In genomic region chr1:38835230-38835827, GRCh38 we compare ENCODE assay signal across 8 cellular contexts. TPM values are rescaled to one million over a fixed set of nuclear protein-coding genes. Genes with fewer than 3 reads are reported as not detected.
DNase-seq lines count a peak whose midpoint lies in the region; ATAC-seq, FAIRE-seq and TF ChIP-seq lines count a peak whose summit lies in the region.

No MANE protein-coding gene starts in this region.

- H2AFZ ChIP-seq in GM23338 = no peak overlapping the region
- H2AFZ ChIP-seq in HepG2 (ENCODE audit: low read length) = no peak overlapping the region

- POLR2A ChIA-PET in HepG2 (lab: Yijun Ruan, JAX) = no interaction called here

- TF ChIP-seq RAD21 in HepG2 (CRISPR knock-in tag; IDR thresholded peaks at IDR 0.05) = peak; percentile 63; the same call in 1 of the 2 replicates

- TF ChIP-seq CTCF in GM23338 (conservative IDR thresholded peaks at IDR 0.05; ENCODE audit: low read depth in 2 of 2) (peak; percentile 90 to 95), colonic mucosa (IDR thresholded peaks at IDR 0.05) (peak; percentile 76), HepG2 (CRISPR knock-in tag; IDR thresholded peaks at IDR 0.05) (peak; percentile 91), suprapubic skin (IDR thresholded peaks at IDR 0.05) (peak; percentile 56 to 68)

- TF ChIP-seq EP300 in HepG2 (IDR thresholded peaks at IDR 0.05; ENCODE audit: low read depth in 2 of 2, low read length in 2 of 2) (no peak), HepG2 (CRISPR knock-in tag; IDR thresholded peaks at IDR 0.05; ENCODE audit: borderline replicate concordance) (no peak), suprapubic skin (IDR thresholded peaks at IDR 0.05) (no peak)

- no peaks in the 10 kb centered on the region for H3F3A ChIP-seq in GM23338 (replicated peaks; ENCODE audit: low read depth)

- DNase-seq in Caki2 (ENCODE audit: low read depth) (peak; percentile 71), GM23338 (ENCODE audit: low spot score) (peak; percentile 95), NCI-H2029 (lab: John Stamatoyannopoulos, UW) (peak; percentile 100), SW480 (ENCODE audit: low spot score) (peak; percentile 84), colonic mucosa (peak; percentile 64), HepG2 (ENCODE audit: low spot score) (peak; percentile 83), suprapubic skin (ENCODE audit: low spot score in 2 of 2) (no peak)

- no peaks in the 10 kb centered on the region for H3K9me3 ChIP-seq in colonic mucosa
- H3K9me3 ChIP-seq in HepG2 (ENCODE audit: low read length) = no peaks in the 10 kb centered on the region
- H3K9me3 ChIP-seq in suprapubic skin = no peaks in the 10 kb centered on the region

- H3K36me3 ChIP-seq in GM23338 (ENCODE audit: insufficient read depth) = 0 out of 2 replicates have a peak, but pooled peaks cover 6% of the 10 kb centered on the region
- peaks cover 6% of the 10 kb centered on the region for H3K36me3 ChIP-seq in colonic mucosa
- H3K36me3 ChIP-seq in HepG2 (replicated peaks in 1 of 2; ENCODE audit: control insufficient read depth in 1 of 2, insufficient read depth in 2 of 2, low read length in 2 of 2) = peaks cover 7 to 18% of the 10 kb centered on the region in 2 experiments
- H3K36me3 ChIP-seq in suprapubic skin = peaks cover 26% of the 10 kb centered on the region

- no peak overlapping the region for H3K4me3 Mint-ChIP-seq in GM23338

- H3K4me3 ChIP-seq in GM23338 = no peak overlapping the region
- no peak overlapping the region for H3K4me3 ChIP-seq in colonic mucosa
- no peak overlapping the region for H3K4me3 ChIP-seq in HepG2 (replicated peaks in 1 of 3; ENCODE audit: insufficient read depth in 1 of 3, low read depth in 2 of 3, low read length in 3 of 3)
- no peak overlapping the region for H3K4me3 ChIP-seq in suprapubic skin

- no TSS peak for BruUV-seq in HepG2 (replicated peaks; lab: Mats Ljungman, UMichigan)

- TF ChIP-seq POLR2A in HepG2 (IDR thresholded peaks at IDR 0.05; ENCODE audit: insufficient read depth in 1 of 2, low read depth in 2 of 2, low read length in 2 of 2) = no peak
- no peak for TF ChIP-seq POLR2A in suprapubic skin (IDR thresholded peaks at IDR 0.05)

- no peaks in the 10 kb centered on the region for H3K9me3 Mint-ChIP-seq in GM23338

- H3K27me3 ChIP-seq in GM23338 (ENCODE audit: insufficient read depth) = no peaks in the 10 kb centered on the region
- H3K27me3 ChIP-seq in colonic mucosa = no peaks in the 10 kb centered on the region
- peaks cover 0 to 13% of the 10 kb centered on the region in 2 experiments; a peak in 4 of 5 replicates for H3K27me3 ChIP-seq in HepG2 (ENCODE audit: control insufficient read depth in 1 of 2, insufficient read depth in 2 of 2, low read length in 2 of 2)
- H3K27me3 ChIP-seq in suprapubic skin = peaks cover 4% of the 10 kb centered on the region

- peaks cover 6% of the 10 kb centered on the region; the same call in 1 of the 2 replicates for H3K4me1 ChIP-seq in GM23338 (ENCODE audit: insufficient read depth)
- no peaks in the 10 kb centered on the region for H3K4me1 ChIP-seq in colonic mucosa
- H3K4me1 ChIP-seq in HepG2 (ENCODE audit: insufficient read depth, low read length) = no peaks in the 10 kb centered on the region
- peaks cover 7% of the 10 kb centered on the region for H3K4me1 ChIP-seq in suprapubic skin

- in situ Hi-C loops in Caki2 (cut with HindIII; ENCODE audit: low pct_unique_long_range_greater_than_20kb, low sequenced_read_pairs) (no loop called here), HepG2 (cut with HindIII; ENCODE audit: extremely low pct_ligation_motif_present, low pct_unique_long_range_greater_than_20kb) (no loop called here)

- peaks cover 11% of the 10 kb centered on the region; the same call in 2 of the 3 replicates for H3K4me1 Mint-ChIP-seq in GM23338

- 12% methylated on average over 2 of the region's 2 CpGs for WGBS in HepG2 (ENCODE audit: low lambda C conversion rate)
- WGBS in suprapubic skin = 10% methylated on average over 2 of the region's 2 CpGs

- H4K20me1 ChIP-seq in GM23338 (replicated peaks; ENCODE audit: insufficient read depth) (no peaks in the 10 kb centered on the region), HepG2 (ENCODE audit: insufficient read depth, low read length) (no peaks in the 10 kb centered on the region)

- CTCF ChIA-PET in HepG2 (lab: Yijun Ruan, JAX; ENCODE audit: low intra/inter-chr PET ratio, low total read pairs) = interaction anchor here (1.8 to 2.2 kb wide), 2 partner anchors 227 to 809 kb away, joined by 9 to 11 read pairs; no protein-coding TSS in a partner anchor

- no peak overlapping the region for H3K27ac Mint-ChIP-seq in GM23338

- H3K27me3 Mint-ChIP-seq in GM23338 (ENCODE audit: insufficient read depth, low read depth, poor library complexity) = peaks cover 9% of the 10 kb centered on the region

- H3K4me2 ChIP-seq in GM23338 = no peak overlapping the region
- no peak overlapping the region for H3K4me2 ChIP-seq in HepG2 (ENCODE audit: low read depth, low read length)

- intact Hi-C loops in colonic mucosa (cut with DNase I) = loop anchor here (5.0 kb wide), 2 partner anchors 228 to 793 kb away; no protein-coding TSS in a partner anchor
- intact Hi-C loops in HepG2 (cut with micrococcal nuclease; ENCODE audit: unreplicated experiment) = loop anchor here (2.0 to 5.0 kb wide), 3 partner anchors 227 to 798 kb away; no protein-coding TSS in a partner anchor

- FAIRE-seq in HepG2 (lab: Jason Lieb, UNC) = peak; percentile 98

- H3K9ac ChIP-seq in colonic mucosa (ENCODE audit: low read depth in 2 of 2, low read length in 2 of 2) (no peak overlapping the region), HepG2 (ENCODE audit: insufficient read depth, low read depth, low read length) (no peak overlapping the region)

- ATAC-seq in GM23338 (peak; percentile 97), HepG2 (peak; percentile 94), GM18520 (IDR thresholded peaks at IDR 0.05; ENCODE audit: unreplicated experiment) (no peak)

- H3K79me2 ChIP-seq in GM23338 (replicated peaks; ENCODE audit: insufficient read depth) = no peaks in the 10 kb centered on the region
- H3K79me2 ChIP-seq in HepG2 (ENCODE audit: insufficient read depth, low read length) = no peaks in the 10 kb centered on the region

- H3K9me2 ChIP-seq in GM23338 (ENCODE audit: insufficient read depth) = no peaks in the 10 kb centered on the region

- H3K36me3 Mint-ChIP-seq in GM23338 (ENCODE audit: low read depth) = peaks cover 14% of the 10 kb centered on the region; the same call in 2 of the 3 replicates

- H3K27ac ChIP-seq in GM23338 (ENCODE audit: low read depth) (no peak overlapping the region), colonic mucosa (no peak overlapping the region), HepG2 (ENCODE audit: extremely low read length, insufficient read depth, low read length) (no peak overlapping the region), suprapubic skin (no peak overlapping the region)

RNA-seq across cellular contexts. Expression of gene RRAGC, which starts 24.2 kb away (rescaled TPM):
- 19.2 and 24.2 TPM in 2 replicates for total RNA-seq in Caki2 (2014; rRNA removed; shearing (Covaris generic); ENCODE audit: low replicate concordance)
- total RNA-seq in GM23338 (2014; rRNA removed; shearing (Covaris generic)) = 12.8 and 13.1 TPM in 2 replicates
- polyA plus RNA-seq in GM23338 (2016; fragmentation: Nextera tagmentation; extraction: Ambion mirVana) (9.3 TPM in 2 replicates), HepG2 (2011; rRNA removed) (6.4 and 8.0 TPM in 2 replicates)
- total RNA-seq in colonic mucosa (10 to 100 TPM; 14.7 to 30.6 TPM), HepG2 (2016; rRNA removed; fragmentation: Illumina TruSeq; extraction: Trizol) (7.6 and 15.4 TPM in 2 replicates), suprapubic skin (10 to 100 TPM; 18.3 to 25.3 (median 20.4) TPM)
- total RNA-seq in HepG2 (2016; cell fraction: cytosol; rRNA removed; fragmentation: Illumina TruSeq; extraction: Trizol; ENCODE audit: low read depth) = 1.3 and 1.9 TPM in 2 replicates
- total RNA-seq in HepG2 (2016; cell fraction: insoluble cytoplasmic fraction; rRNA removed; fragmentation: Illumina TruSeq; extraction: Trizol) = 7.2 and 15.3 TPM in 2 replicates
- total RNA-seq in HepG2 (2016; cell fraction: membrane; rRNA removed; fragmentation: Illumina TruSeq; extraction: Trizol) = 9.7 and 10.7 TPM in 2 replicates
- total RNA-seq in HepG2 (2016; cell fraction: nucleus; rRNA removed; fragmentation: Illumina TruSeq; extraction: Trizol) = 9.1 and 9.3 TPM in 2 replicates
- polyA plus RNA-seq in HepG2 (2011; cell fraction: cytosol; rRNA removed) = 3.0 and 5.7 TPM in 2 replicates
- 1.9 and 3.1 TPM in 2 replicates for polyA plus RNA-seq in HepG2 (2011; cell fraction: nucleus; rRNA removed)
- polyA plus RNA-seq in HepG2 (2012) = 9.8 TPM in 2 replicates
- 2.5 and 2.7 TPM in 2 replicates for polyA plus RNA-seq in HepG2 (2016; cell fraction: cytosol; fragmentation: Illumina TruSeq; extraction: Trizol; ENCODE audit: low read depth)
- polyA plus RNA-seq in HepG2 (2016; cell fraction: insoluble cytoplasmic fraction; fragmentation: Illumina TruSeq; extraction: Trizol; ENCODE audit: low read depth) = 19.5 and 20.8 TPM in 2 replicates
- 8.9 and 9.1 TPM in 2 replicates for polyA plus RNA-seq in HepG2 (2016; cell fraction: membrane; fragmentation: Illumina TruSeq; extraction: Trizol; ENCODE audit: low read depth)
- 14.3 and 14.5 TPM in 2 replicates for polyA plus RNA-seq in HepG2 (2016; cell fraction: nucleus; fragmentation: Illumina TruSeq; extraction: Trizol; ENCODE audit: insufficient read depth, low read depth)
- 2.3 and 4.8 TPM in 2 replicates for polyA minus RNA-seq in HepG2 (2011; rRNA and poly(A)+ RNA removed; ENCODE audit: low replicate concordance)
- polyA minus RNA-seq in HepG2 (2011; cell fraction: cytosol; rRNA and poly(A)+ RNA removed) = 3.9 and 4.6 TPM in 2 replicates
- polyA minus RNA-seq in HepG2 (2011; cell fraction: nucleus; rRNA and poly(A)+ RNA removed) = 6.1 and 7.0 TPM in 2 replicates

RNA-seq across cellular contexts. Expression of gene MYCBP, which starts 37.8 kb away (rescaled TPM):
- total RNA-seq in Caki2 (2014; rRNA removed; shearing (Covaris generic); ENCODE audit: low replicate concordance) = 13.9 and 27.5 TPM in 2 replicates
- 33.6 and 69.2 TPM in 2 replicates for total RNA-seq in GM23338 (2014; rRNA removed; shearing (Covaris generic))
- polyA plus RNA-seq in GM23338 (2016; fragmentation: Nextera tagmentation; extraction: Ambion mirVana) = 74.4 and 82.3 TPM in 2 replicates
- total RNA-seq in colonic mucosa = 10 to 100 TPM; 42.0 to 55.1 TPM
- 30.4 and 48.0 TPM in 2 replicates for total RNA-seq in HepG2 (2016; rRNA removed; fragmentation: Illumina TruSeq; extraction: Trizol)
- 10.0 and 12.2 TPM in 2 replicates for total RNA-seq in HepG2 (2016; cell fraction: cytosol; rRNA removed; fragmentation: Illumina TruSeq; extraction: Trizol; ENCODE audit: low read depth)
- 33.3 and 50.7 TPM in 2 replicates for total RNA-seq in HepG2 (2016; cell fraction: insoluble cytoplasmic fraction; rRNA removed; fragmentation: Illumina TruSeq; extraction: Trizol)
- 22.0 and 23.3 TPM in 2 replicates for total RNA-seq in HepG2 (2016; cell fraction: membrane; rRNA removed; fragmentation: Illumina TruSeq; extraction: Trizol)
- 10.0 and 11.9 TPM in 2 replicates for total RNA-seq in HepG2 (2016; cell fraction: nucleus; rRNA removed; fragmentation: Illumina TruSeq; extraction: Trizol)
- 7.3 and 11.4 TPM in 2 replicates for polyA plus RNA-seq in HepG2 (2011; rRNA removed)
- polyA plus RNA-seq in HepG2 (2011; cell fraction: cytosol; rRNA removed) = 5.2 and 7.3 TPM in 2 replicates
- polyA plus RNA-seq in HepG2 (2011; cell fraction: nucleus; rRNA removed) = 3.1 TPM in 2 replicates
- 8.4 and 13.0 TPM in 2 replicates for polyA plus RNA-seq in HepG2 (2012)
- 9.9 and 14.2 TPM in 2 replicates for polyA plus RNA-seq in HepG2 (2016; cell fraction: cytosol; fragmentation: Illumina TruSeq; extraction: Trizol; ENCODE audit: low read depth)
- 42.9 and 47.5 TPM in 2 replicates for polyA plus RNA-seq in HepG2 (2016; cell fraction: insoluble cytoplasmic fraction; fragmentation: Illumina TruSeq; extraction: Trizol; ENCODE audit: low read depth)
- 16.2 and 19.1 TPM in 2 replicates for polyA plus RNA-seq in HepG2 (2016; cell fraction: membrane; fragmentation: Illumina TruSeq; extraction: Trizol; ENCODE audit: low read depth)
- polyA plus RNA-seq in HepG2 (2016; cell fraction: nucleus; fragmentation: Illumina TruSeq; extraction: Trizol; ENCODE audit: insufficient read depth, low read depth) = 19.6 and 22.1 TPM in 2 replicates
- 6.1 and 15.7 TPM in 2 replicates for polyA minus RNA-seq in HepG2 (2011; rRNA and poly(A)+ RNA removed; ENCODE audit: low replicate concordance)
- 3.9 and 4.5 TPM in 2 replicates for polyA minus RNA-seq in HepG2 (2011; cell fraction: cytosol; rRNA and poly(A)+ RNA removed)
- 2.8 and 3.1 TPM in 2 replicates for polyA minus RNA-seq in HepG2 (2011; cell fraction: nucleus; rRNA and poly(A)+ RNA removed)
- 10 to 100 TPM in 3 of 4 donors, 1 to 10 TPM in 1; 6.9 to 21.2 (median 19.7) TPM for total RNA-seq in suprapubic skin

RNA-seq across cellular contexts. Expression of gene GJA9, which starts 46.1 kb away (rescaled TPM):
- total RNA-seq in Caki2 (2014; rRNA removed; shearing (Covaris generic); ENCODE audit: low replicate concordance) = not detected in 2 replicates
- total RNA-seq in GM23338 (2014; rRNA removed; shearing (Covaris generic)) = not detected in 2 replicates
- 0.21 TPM in 1 of 2 replicates, not detected in the other for polyA plus RNA-seq in GM23338 (2016; fragmentation: Nextera tagmentation; extraction: Ambion mirVana)
- total RNA-seq in colonic mucosa = 1 to 10 TPM in 1 of 2 donors, under 1 TPM in 1; 0.88 to 1.7 TPM
- 0.13 and 0.14 TPM in 2 replicates for total RNA-seq in HepG2 (2016; rRNA removed; fragmentation: Illumina TruSeq; extraction: Trizol)
- total RNA-seq in HepG2 (2016; cell fraction: cytosol; rRNA removed; fragmentation: Illumina TruSeq; extraction: Trizol; ENCODE audit: low read depth) = not detected in 2 replicates
- 0.17 and 0.22 TPM in 2 replicates for total RNA-seq in HepG2 (2016; cell fraction: insoluble cytoplasmic fraction; rRNA removed; fragmentation: Illumina TruSeq; extraction: Trizol)
- 0.09 and 0.10 TPM in 2 replicates for total RNA-seq in HepG2 (2016; cell fraction: membrane; rRNA removed; fragmentation: Illumina TruSeq; extraction: Trizol)
- total RNA-seq in HepG2 (2016; cell fraction: nucleus; rRNA removed; fragmentation: Illumina TruSeq; extraction: Trizol) = 0.28 TPM in 1 of 2 replicates, not detected in the other
- 0.08 TPM in 1 of 2 replicates, not detected in the other for polyA plus RNA-seq in HepG2 (2011; rRNA removed)
- 0.03 and 0.06 TPM in 2 replicates for polyA plus RNA-seq in HepG2 (2011; cell fraction: cytosol; rRNA removed)
- not detected in 2 replicates for polyA plus RNA-seq in HepG2 (2011; cell fraction: nucleus; rRNA removed)
- 0.15 TPM in 1 of 2 replicates, not detected in the other for polyA plus RNA-seq in HepG2 (2012)
- polyA plus RNA-seq in HepG2 (2016; cell fraction: cytosol; fragmentation: Illumina TruSeq; extraction: Trizol; ENCODE audit: low read depth) = not detected in 2 replicates
- 0.13 and 0.21 TPM in 2 replicates for polyA plus RNA-seq in HepG2 (2016; cell fraction: insoluble cytoplasmic fraction; fragmentation: Illumina TruSeq; extraction: Trizol; ENCODE audit: low read depth)
- polyA plus RNA-seq in HepG2 (2016; cell fraction: membrane; fragmentation: Illumina TruSeq; extraction: Trizol; ENCODE audit: low read depth) = not detected in 2 replicates
- 0.56 TPM in 1 of 2 replicates, not detected in the other for polyA plus RNA-seq in HepG2 (2016; cell fraction: nucleus; fragmentation: Illumina TruSeq; extraction: Trizol; ENCODE audit: insufficient read depth, low read depth)
- polyA minus RNA-seq in HepG2 (2011; rRNA and poly(A)+ RNA removed; ENCODE audit: low replicate concordance) = not detected in 2 replicates
- not detected in 2 replicates for polyA minus RNA-seq in HepG2 (2011; cell fraction: cytosol; rRNA and poly(A)+ RNA removed)
- 0.39 TPM in 1 of 2 replicates, not detected in the other for polyA minus RNA-seq in HepG2 (2011; cell fraction: nucleus; rRNA and poly(A)+ RNA removed)
- 1 to 10 TPM in 1 of 4 donors, not detected in 3; 1.1 TPM for total RNA-seq in suprapubic skin

Comparison
In these comparisons a context has a peak if more than half of its experiments do, and no peak if none do; other contexts are left out.
1. DNase-seq: peak in Caki2 (single experiment), GM23338 (single experiment), NCI-H2029 (single experiment), SW480 (single experiment), colonic mucosa (single experiment) and HepG2 (single experiment); none in suprapubic skin (0 of 2).
2. Peak in every context shown above with its lines, with median percentiles within 50 percentile points of each other: CTCF ChIP-seq.